8 cellular contexts compared by ENCODE assay signal in genomic region chr2:95115418-95115817, GRCh38. TPM values are rescaled to one million over a fixed set of nuclear protein-coding genes. Genes with fewer than 3 reads are reported as not detected.
A peak's percentile ranks its signal among the peaks of the same experiment; 100 is the strongest.
DNase-seq lines count a peak whose midpoint lies in the region; ATAC-seq and TF ChIP-seq lines count a peak whose summit lies in the region.

No MANE protein-coding gene starts in this region.

- H3K4me1 Mint-ChIP-seq in WTC11 = peaks cover 27% of the 10 kb centered on the region

- no peaks in the 10 kb centered on the region for H4K20me1 ChIP-seq in mammary epithelial cell (ENCODE audit: insufficient read depth, low read length)

- H2AFZ ChIP-seq in mammary epithelial cell (ENCODE audit: low read depth, low read length) = no peak overlapping the region

- H3K9me3 ChIP-seq in mammary epithelial cell (replicated peaks; ENCODE audit: insufficient read depth, low read length) = no peaks in the 10 kb centered on the region

- 0 out of 2 replicates have a peak overlapping the region, but pooled peaks have one; percentile 41 for H3K27ac Mint-ChIP-seq in WTC11

- H3K27me3 ChIP-seq in mammary epithelial cell (ENCODE audit: insufficient read depth, low read length) = no peaks in the 10 kb centered on the region
- H3K27me3 ChIP-seq in kidney epithelial cell (ENCODE audit: control insufficient read depth, insufficient read depth, low read length) = no peaks in the 10 kb centered on the region

- 24% methylated on average over 7 of the region's 7 CpGs for WGBS in mammary epithelial cell (ENCODE audit: low coverage, missing lambda C conversion rate)

- CTCF ChIA-PET in WTC11 (lab: Charles Lee) (interaction anchor here (0.6 to 2.8 kb wide), 25 partner anchors 9 to 273 kb away, joined by 3 to 66 read pairs (median 4); partner anchors contain the start of gene ZNF2), mammary epithelial cell (lab: Charles Lee; ENCODE audit: low non-redundant PET) (interaction anchor here (0.8 kb wide), 1 partner anchor 14 kb away, joined by 4 read pairs; no protein-coding TSS in a partner anchor)

- H3K9ac ChIP-seq in mammary epithelial cell (ENCODE audit: insufficient read depth, low read length) = no peak overlapping the region

- dilution Hi-C loops in mammary epithelial cell (cut with HindIII; ENCODE audit: low sequenced_read_pairs) = no loop called here

- H3K27ac ChIP-seq in mammary epithelial cell (ENCODE audit: insufficient read depth, low read depth, low read length) = no peak overlapping the region

- H3K4me3 ChIP-seq in mammary epithelial cell (replicated peaks in 1 of 3; ENCODE audit: insufficient read depth in 1 of 3, low read depth in 2 of 3, low read length in 3 of 3) = no peak overlapping the region
- H3K4me3 ChIP-seq in kidney epithelial cell (ENCODE audit: low read depth, low read length) = no peak overlapping the region

- in situ Hi-C loops in mammary epithelial cell (cut with MboI; ENCODE audit: low sequenced_read_pairs in 2 of 2) = no loop called here

- peaks cover 1% of the 10 kb centered on the region for H3K4me1 ChIP-seq in mammary epithelial cell (ENCODE audit: insufficient read depth, low read length)

- intact Hi-C loops in mammary epithelial cell (cut with micrococcal nuclease) = loop anchor here (1.0 kb wide), 2 partner anchors 39 to 93 kb away; no protein-coding TSS in a partner anchor

- POLR2A ChIA-PET in WTC11 (lab: Charles Lee) = no interaction called here

- 0 out of 2 replicates have a peak, but pooled peaks cover 4% of the 10 kb centered on the region for H3K9me3 Mint-ChIP-seq in WTC11

- peak; percentile 66 for TF ChIP-seq CTCF in WTC11 (IDR thresholded peaks at IDR 0.05)
- peak; percentile 90 to 92 for TF ChIP-seq CTCF in mammary epithelial cell (conservative IDR thresholded peaks at IDR 0.05 in 1 of 2, IDR thresholded peaks at IDR 0.05 in 1 of 2; ENCODE audit: extremely low read depth in 1 of 2, insufficient read depth in 1 of 2, low read depth in 1 of 2, low read length in 2 of 2)
- peak; percentile 90 for TF ChIP-seq CTCF in kidney epithelial cell (IDR thresholded peaks at IDR 0.05; ENCODE audit: insufficient read depth, low read length, poor library complexity, severe bottlenecking)

- no peaks in the 10 kb centered on the region for H3K27me3 Mint-ChIP-seq in WTC11 (ENCODE audit: low read depth)

- peaks cover 48% of the 10 kb centered on the region for H3K36me3 Mint-ChIP-seq in WTC11

- no peak overlapping the region for H3K4me2 ChIP-seq in mammary epithelial cell (ENCODE audit: insufficient read depth, low read depth, low read length)

- DNase-seq in A172 (ENCODE audit: low spot score) (peak; percentile 66), NCI-H2081 treated with DMSO at 0.1 percent for 48 hours (lab: John Stamatoyannopoulos, UW) (peak; percentile 1), WTC11 (ENCODE audit: low spot score) (peak; percentile 78), mammary epithelial cell (peak; percentile 66), kidney epithelial cell (ENCODE audit: low read depth) (no peak)
- peak; percentile 68 for DNase-seq in stimulated activated CD4-positive, alpha-beta T cell treated with anti-CD3 and anti-CD28 coated beads, Interleukin-4, amount 100 ng/mL, for 1 hour

- no peak overlapping the region for H3K4me3 Mint-ChIP-seq in WTC11

- peak; percentile 96 for ATAC-seq in GM18502 (IDR thresholded peaks at IDR 0.05; ENCODE audit: poor library complexity, unreplicated experiment)
- peak; percentile 74 for ATAC-seq in HG02970 (IDR thresholded peaks at IDR 0.05; ENCODE audit: low FRiP score, unreplicated experiment)
- ATAC-seq in WTC11 = peak; percentile 99

- H3K36me3 ChIP-seq in mammary epithelial cell (ENCODE audit: insufficient read depth, low read length) (peaks cover 12% of the 10 kb centered on the region), kidney epithelial cell (ENCODE audit: control insufficient read depth, insufficient read depth, low read length) (peaks cover 1% of the 10 kb centered on the region)

- H3K79me2 ChIP-seq in mammary epithelial cell (ENCODE audit: insufficient read depth, low read length) = peaks cover 60% of the 10 kb centered on the region

- no TSS peak for BruUV-seq in mammary epithelial cell (replicated peaks; lab: Mats Ljungman, UMichigan)

TF ChIP-seq in WTC11, 78 proteins besides CTCF, POLR2A, EP300 and RAD21:
- TF ChIP-seq TEAD1 (CRISPR knock-in tag; IDR thresholded peaks at IDR 0.05) = no peak

RNA-seq across cellular contexts. Expression of gene MRPS5, which starts 6.2 kb away (rescaled TPM):
- total RNA-seq in A172 (2014; rRNA removed; shearing (Covaris generic)) = 60.7 and 84.4 TPM in 2 replicates
- total RNA-seq in WTC11 (2021) (60.4 to 70.3 TPM (median 62.2 TPM) in 3 replicates), mammary epithelial cell (10 to 100 TPM; 21.7 to 46.8 TPM), kidney epithelial cell (44.9 and 66.1 TPM in 2 replicates)
- 43.9 TPM for polyA plus RNA-seq in mammary epithelial cell
- 42.6 TPM for polyA minus RNA-seq in mammary epithelial cell

RNA-seq across cellular contexts. Expression of gene ZNF514, which starts 44.2 kb away (rescaled TPM):
- 3.3 and 8.2 TPM in 2 replicates for total RNA-seq in A172 (2014; rRNA removed; shearing (Covaris generic))
- total RNA-seq in WTC11 (2021) (18.0 to 19.3 TPM (median 18.2 TPM) in 3 replicates), mammary epithelial cell (10 to 100 TPM; 12.4 to 14.5 TPM), kidney epithelial cell (8.2 and 8.9 TPM in 2 replicates)
- 4.4 TPM for polyA plus RNA-seq in mammary epithelial cell
- polyA minus RNA-seq in mammary epithelial cell = not detected

RNA-seq across cellular contexts. Expression of gene ZNF2, which starts 50.2 kb away (rescaled TPM):
- 4.1 and 6.7 TPM in 2 replicates for total RNA-seq in A172 (2014; rRNA removed; shearing (Covaris generic))
- total RNA-seq in WTC11 (2021) (2.4 to 3.5 TPM (median 3.4 TPM) in 3 replicates), mammary epithelial cell (1 to 10 TPM; 4.3 to 8.8 TPM), kidney epithelial cell (5.1 and 6.1 TPM in 2 replicates)
- 3.3 TPM for polyA plus RNA-seq in mammary epithelial cell
- polyA minus RNA-seq in mammary epithelial cell = 2.8 TPM
